Comparison of ENCODE assay signal across 18 cellular contexts in the genomic region with DNA sequence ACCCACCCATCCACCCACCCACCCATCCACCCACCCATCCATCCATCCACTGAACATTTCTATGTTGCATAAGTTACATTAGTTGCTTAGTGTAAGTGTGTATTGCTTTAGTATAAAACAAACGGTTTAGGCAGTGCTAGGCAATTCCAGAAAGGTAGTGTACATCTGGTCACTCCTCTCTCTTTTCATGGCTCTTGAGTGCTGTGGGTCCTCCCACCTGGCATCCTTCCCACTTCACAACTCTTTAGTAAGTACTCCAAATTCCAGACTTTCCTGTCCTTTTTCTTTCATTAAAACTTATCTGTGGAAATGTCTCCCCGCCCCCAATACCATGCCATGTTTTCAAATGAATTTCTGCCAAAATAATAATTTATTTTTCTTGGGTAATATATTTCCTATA.
A peak's percentile ranks its signal among the peaks of the same experiment; 100 is the strongest.
DNase-seq lines count a peak whose midpoint lies in the region; ATAC-seq and TF ChIP-seq lines count a peak whose summit lies in the region.
"Had no signal": no experiment of that assay in that cellular context is flagged by ENCODE, and none has a peak within 500 bp of the region (broad histone marks: within the 10 kb centered on the region; RNA-seq: fewer than 3 reads in every experiment).

No MANE protein-coding gene starts in this region.

- WGBS in psoas muscle, 3 donors = 75 to 88% (median 84%) methylated on average over 2 of the region's 2 CpGs

- no peak overlapping the region for H3K4me3 Mint-ChIP-seq in neural progenitor cell

- no peak overlapping the region for H3K9ac ChIP-seq in neural progenitor cell
- H3K9ac ChIP-seq: SK-N-SH had no signal

- H3K27me3 ChIP-seq in neural progenitor cell = no peaks in the 10 kb centered on the region
- H3K27me3 ChIP-seq in psoas muscle (ENCODE audit: insufficient read depth in 3 of 3, low read length in 2 of 3) = no peaks in the 10 kb centered on the region

- H2AFZ ChIP-seq in neural progenitor cell (replicated peaks) = no peak overlapping the region

- peak overlapping the region; percentile 78 for H3K4me2 ChIP-seq in neural progenitor cell
- H3K4me2 ChIP-seq: A549, SK-N-SH had no signal

- H3K4me1 ChIP-seq in neural progenitor cell = peaks cover 95% of the 10 kb centered on the region
- no peaks in the 10 kb centered on the region for H3K4me1 ChIP-seq in psoas muscle

- H3K79me2 ChIP-seq in neural progenitor cell (ENCODE audit: low read depth) = peaks cover 37% of the 10 kb centered on the region

- DNase-seq in NCI-H2029 treated with DMSO at 0.1 percent for 48 hours (lab: John Stamatoyannopoulos, UW) (peak; percentile 0), NCI-H2029 (lab: John Stamatoyannopoulos, UW) (no peak), NCI-H2227 (lab: John Stamatoyannopoulos, UW; ENCODE audit: unreplicated experiment) (peak; percentile 40), fibroblast of pulmonary artery (ENCODE audit: low read depth) (peak; percentile 49), neural progenitor cell (ENCODE audit: low spot score) (no peak), HPDE6-E6E7 (ENCODE audit: extremely low spot score) (no peak), psoas muscle (no peak), GM03348 (ENCODE audit: low spot score) (no peak)
- DNase-seq: Caco-2, GOT3, KG1, NCI-H1092, NCI-H187 treated with DMSO at 0.1 percent for 48 hours, NCI-H748 treated with DMSO at 0.1 percent for 48 hours, Right ventricle myocardium superior, SK-N-SH had no signal

- no peak overlapping the region for H3K4me3 ChIP-seq in fibroblast of pulmonary artery (replicated peaks; ENCODE audit: low read depth, low read length)
- no peak overlapping the region for H3K4me3 ChIP-seq in neural progenitor cell
- no peak overlapping the region for H3K4me3 ChIP-seq in psoas muscle
- H3K4me3 ChIP-seq: A549 had no signal

- H3F3A ChIP-seq in neural progenitor cell (ENCODE audit: low read depth) = peaks cover 98% of the 10 kb centered on the region

- H3K36me3 ChIP-seq in neural progenitor cell (no peaks in the 10 kb centered on the region), psoas muscle (ENCODE audit: insufficient read depth in 1 of 2, low read depth in 1 of 2) (peaks cover 8 to 13% of the 10 kb centered on the region in 2 donors)

- no peak for ATAC-seq in psoas muscle
- ATAC-seq: A549, Panc1 had no signal

- no peak overlapping the region for H3K27ac Mint-ChIP-seq in neural progenitor cell

- H3K9me3 ChIP-seq in neural progenitor cell (ENCODE audit: low read depth) (no peaks in the 10 kb centered on the region), psoas muscle (no peaks in the 10 kb centered on the region)
- H3K9me3 ChIP-seq: A549, Caco-2, SK-N-SH had no signal

- peaks cover 48% of the 10 kb centered on the region for H3K4me1 Mint-ChIP-seq in neural progenitor cell

- H3K27ac ChIP-seq in neural progenitor cell = peak overlapping the region; percentile 94
- H3K27ac ChIP-seq in psoas muscle = no peak overlapping the region
- H3K27ac ChIP-seq: A549 had no signal

- H3K27me3 Mint-ChIP-seq in neural progenitor cell (ENCODE audit: insufficient read depth, low read depth) = peaks cover 20% of the 10 kb centered on the region

- no peaks in the 10 kb centered on the region for H3K9me3 Mint-ChIP-seq in neural progenitor cell

- no peaks in the 10 kb centered on the region for H4K20me1 ChIP-seq in neural progenitor cell (ENCODE audit: low read depth)

- H3K36me3 Mint-ChIP-seq in neural progenitor cell = no peaks in the 10 kb centered on the region

- intact Hi-C loops in psoas muscle (cut with DNase I) = no loop called here

- TF ChIP-seq CTCF in fibroblast of pulmonary artery (IDR thresholded peaks at IDR 0.05; ENCODE audit: low read length, missing control alignments) (no peak), neural progenitor cell (IDR thresholded peaks at IDR 0.05) (no peak), psoas muscle (IDR thresholded peaks at IDR 0.05) (no peak)

Comparison
In these comparisons a context has a peak if more than half of its experiments do, and no peak if none do; other contexts are left out.
1. DNase-seq: peak in NCI-H2029 treated with DMSO at 0.1 percent for 48 hours (single experiment), NCI-H2227 (single experiment) and fibroblast of pulmonary artery (single experiment); none in NCI-H2029 (single experiment), neural progenitor cell (single experiment), HPDE6-E6E7 (single experiment), psoas muscle (0 of 2) and GM03348 (single experiment).